14 cellular contexts compared by ENCODE assay signal in the genomic region with DNA sequence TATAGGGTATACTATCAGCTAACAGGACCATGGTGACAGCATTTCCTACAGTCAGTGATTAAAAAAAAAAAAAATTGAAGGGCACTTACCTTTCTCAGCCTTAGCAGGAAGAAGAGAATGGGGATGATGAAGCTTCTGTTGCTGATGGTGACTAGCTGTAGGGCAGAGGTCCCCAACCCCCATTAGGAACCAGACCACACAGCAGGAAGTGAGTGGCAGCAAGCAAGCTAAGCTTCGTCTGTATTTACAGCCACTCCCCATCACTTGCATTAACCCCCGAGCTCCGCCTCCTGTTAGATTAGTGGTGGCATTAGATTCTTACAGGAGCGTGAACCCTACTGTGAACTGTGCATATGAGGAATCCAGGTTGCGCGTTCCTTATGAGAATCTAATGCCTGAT.
DNase-seq lines count a peak whose midpoint lies in the region; ATAC-seq and TF ChIP-seq lines count a peak whose summit lies in the region.
"Had no signal": no experiment of that assay in that cellular context is flagged by ENCODE, and none has a peak within 500 bp of the region (broad histone marks: within the 10 kb centered on the region; RNA-seq: fewer than 3 reads in every experiment).

No MANE protein-coding gene starts in this region.

- peaks cover 0 to 10% of the 10 kb centered on the region in 2 donors for H3K4me1 Mint-ChIP-seq in immature natural killer cell

- H3K4me3 Mint-ChIP-seq in immature natural killer cell: peak overlapping the region in 3 of 5 donors; percentile 11 to 37 (median 31)
- H3K4me3 Mint-ChIP-seq: H9 had no signal

- DNase-seq in NCI-H82 (lab: John Stamatoyannopoulos, UW) (peak; percentile 44), NCI-H82 treated with DMSO at 0.1 percent for 48 hours (lab: John Stamatoyannopoulos, UW; ENCODE audit: unreplicated experiment) (no peak), NB4 (ENCODE audit: low read depth) (peak; percentile 10), immature natural killer cell (peak in 1 of 3 donors; percentile 22), foreskin fibroblast (no peak)
- DNase-seq: H9, NCI-H1048, NCI-H446 treated with DMSO at 0.1 percent for 48 hours, SHP77, T-helper 1 cell had no signal

- TF ChIP-seq CTCF in NB4 (IDR thresholded peaks at IDR 0.05; ENCODE audit: low read depth, low read length) (no peak), foreskin fibroblast (IDR thresholded peaks at IDR 0.05; ENCODE audit: low read depth, low read length) (no peak)

- H3K27ac Mint-ChIP-seq in immature natural killer cell: no peak overlapping the region
- H3K27ac Mint-ChIP-seq: H9 had no signal

- peaks cover 0 to 3% (median 0%) of the 10 kb centered on the region in 3 donors for H3K27me3 Mint-ChIP-seq in immature natural killer cell (ENCODE audit: low read depth in 3 of 3)

- ATAC-seq in HG03135 (IDR thresholded peaks at IDR 0.05; ENCODE audit: unreplicated experiment): no peak
- no peak for ATAC-seq in GM21528 (IDR thresholded peaks at IDR 0.05; ENCODE audit: low FRiP score, unreplicated experiment)
- ATAC-seq: K562, SK-N-SH treated with all-trans-retinoic acid at 6 μM for 48 hours had no signal

- H3K9me3 Mint-ChIP-seq in immature natural killer cell: no peaks in the 10 kb centered on the region

- H3K36me3 Mint-ChIP-seq in immature natural killer cell: no peaks in the 10 kb centered on the region

- H3K4me3 ChIP-seq in NB4 (ENCODE audit: low read depth, low read length) (no peak overlapping the region), foreskin fibroblast (ENCODE audit: low read depth in 1 of 2, low read length in 2 of 2) (no peak overlapping the region)
- H3K4me3 ChIP-seq: K562 had no signal

- no peak for TF ChIP-seq POLR2A in NB4 (IDR thresholded peaks at IDR 0.05; ENCODE audit: extremely low read depth, insufficient read length)

Comparison
In these comparisons a context has a peak if more than half of its experiments do, and no peak if none do; other contexts are left out.
1. DNase-seq: peak in NCI-H82 (single experiment) and NB4 (single experiment); none in NCI-H82 treated with DMSO at 0.1 percent for 48 hours (single experiment) and foreskin fibroblast (0 of 2).